ENCODE assay signal across 26 cellular contexts in the genomic region with DNA sequence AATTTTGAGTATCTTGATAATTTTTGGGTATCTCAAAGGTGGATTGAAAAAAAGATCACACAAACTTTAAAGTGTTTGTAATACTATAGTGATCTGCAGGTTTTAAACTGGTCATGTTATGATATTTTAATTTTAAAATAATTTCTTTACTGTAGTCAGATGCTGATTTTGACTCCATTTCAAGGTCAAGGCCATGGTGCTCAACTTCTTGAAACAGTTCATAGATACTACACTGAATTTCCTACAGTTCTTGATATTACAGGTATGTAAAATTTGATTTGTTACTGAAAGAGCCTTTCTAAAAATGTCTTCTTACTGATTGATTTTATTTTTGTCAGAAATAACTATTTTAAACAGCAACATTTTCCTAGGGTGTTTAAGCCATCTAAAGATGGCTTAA.
"Had no signal": no experiment of that assay in that cellular context is flagged by ENCODE, and none has a peak within 500 bp of the region (broad histone marks: within the 10 kb centered on the region; RNA-seq: fewer than 3 reads in every experiment).

No MANE protein-coding gene starts in this region.

- H3K9me3 ChIP-seq: left lung, lower lobe of right lung, ovary, prostate gland, stomach, testis, thyroid gland, transverse colon, upper lobe of left lung, vagina had no signal

- DNase-seq: hippocampal formation; left colon; left lung; lower lobe of right lung; mammary epithelial cell; mesenchymal stem cell; natural killer cell; nephron progenitor cell; ovary; posterior cingulate gyrus; right cardiac atrium; stimulated activated CD4-positive, alpha-beta T cell treated with anti-CD3 and anti-CD28 coated beads, Interleukin-12 subunit alpha, Interleukin-12 subunit beta, amount 100 ng/mL, for 4 hours; stimulated activated CD4-positive, alpha-beta T cell treated with anti-CD3 and anti-CD28 coated beads, Interleukin-15, amount 100 ng/mL, for 24 hours; stimulated activated CD4-positive, alpha-beta T cell treated with anti-CD3 and anti-CD28 coated beads, Interleukin-2, amount 100 ng/mL, for 24 hours; stimulated activated CD4-positive, alpha-beta T cell treated with anti-CD3 and anti-CD28 coated beads, Interleukin-4, amount 100 ng/mL, for 1 hour; stimulated activated naive B cell treated with anti-CD40 and anti-IgM and Interleukin-4, amounts not matched to agents 10 μg/mL and 1 μg/mL and 100 μg/mL, for 72 hours; stimulated activated naive CD8-positive, alpha-beta T cell treated with anti-CD3 and anti-CD28 coated beads, Interleukin-15, Interleukin-2, amounts not matched to agents 100 U/mL and 50 U/mL, for 24 hours; stomach; testis; thyroid gland; transverse colon; upper lobe of left lung had no signal

- H3K27ac ChIP-seq: left lung, lower lobe of right lung, ovary, prostate gland, skin epidermis, stomach, testis, thyroid gland, transverse colon, upper lobe of left lung, vagina had no signal

- H3K4me3 ChIP-seq: left lung, lower lobe of right lung, ovary, prostate gland, skin epidermis, stomach, testis, thyroid gland, transverse colon, upper lobe of left lung, vagina had no signal

- H3K36me3 ChIP-seq: ovary, prostate gland had no signal

- ATAC-seq: left colon; left lung; lower lobe of right lung; natural killer cell; right cardiac atrium; sciatic nerve; stimulated activated naive B cell treated with anti-CD40 and anti-IgM and Interleukin-4, amounts not matched to agents 10 μg/mL and 1 μg/mL and 100 μg/mL, for 72 hours; stimulated activated naive CD8-positive, alpha-beta T cell treated with anti-CD3 and anti-CD28 coated beads, Interleukin-15, Interleukin-2, amounts not matched to agents 100 U/mL and 50 U/mL, for 24 hours had no signal

- H3K27me3 ChIP-seq: left lung, ovary, stomach, testis, thyroid gland, transverse colon, upper lobe of left lung, vagina had no signal
